In genomic region chr12:121223947-121224285, GRCh38 we compare ENCODE assay signal across 12 cellular contexts. TPM values are rescaled to one million over a fixed set of nuclear protein-coding genes. Genes with fewer than 3 reads are reported as not detected.
DNase-seq lines count a peak whose midpoint lies in the region; ATAC-seq and TF ChIP-seq lines count a peak whose summit lies in the region.
"Had no signal": no experiment of that assay in that cellular context is flagged by ENCODE, and none has a peak within 500 bp of the region (broad histone marks: within the 10 kb centered on the region; RNA-seq: fewer than 3 reads in every experiment).

No MANE protein-coding gene starts in this region.

- no peaks in the 10 kb centered on the region for H3K27me3 Mint-ChIP-seq in CD4-positive, alpha-beta T cell
- H3K27me3 Mint-ChIP-seq in activated CD4-positive, alpha-beta memory T cell treated with anti-CD3 and anti-CD28 coated beads for 36 hours: no peaks in the 10 kb centered on the region
- no peaks in the 10 kb centered on the region for H3K27me3 Mint-ChIP-seq in naive thymus-derived CD8-positive, alpha-beta T cell

- intact Hi-C loops in CD4-positive, alpha-beta T cell (cut with DNase I, micrococcal nuclease): loop anchor here (2.0 to 10.0 kb wide), 4 partner anchors 13 to 109 kb away; partner anchors contain the start of genes P2RX4 (in 2 of the 2) and P2RX7 (in 1 of the 2)
- intact Hi-C loops in activated CD4-positive, alpha-beta memory T cell treated with anti-CD3 and anti-CD28 coated beads for 36 hours (cut with micrococcal nuclease): loop anchor here (1.0 to 2.0 kb wide), 2 partner anchors 10 to 13 kb away; partner anchors contain the start of gene P2RX4

- DNase-seq in BE2C (no peak), DMS114 treated with DMSO at 0.1 percent for 48 hours (lab: John Stamatoyannopoulos, UW; ENCODE audit: unreplicated experiment) (no peak), dermis blood vessel endothelial cell (no peak)
- DNase-seq in CD4-positive, alpha-beta T cell: no peak
- no peak for DNase-seq in activated CD4-positive, alpha-beta memory T cell treated with anti-CD3 and anti-CD28 coated beads for 36 hours
- no peak for DNase-seq in naive thymus-derived CD8-positive, alpha-beta T cell
- DNase-seq: NCI-H1092 treated with DMSO at 0.1 percent for 48 hours had no signal

- peak overlapping the region; percentile 55 for H3K4me3 Mint-ChIP-seq in CD4-positive, alpha-beta T cell
- no peak overlapping the region for H3K4me3 Mint-ChIP-seq in activated CD4-positive, alpha-beta memory T cell treated with anti-CD3 and anti-CD28 coated beads for 36 hours
- H3K4me3 Mint-ChIP-seq in naive thymus-derived CD8-positive, alpha-beta T cell: peak overlapping the region in 9 of 10 donors; percentile 34 to 81 (median 66)
- H3K4me3 Mint-ChIP-seq: H9 had no signal

- peaks cover 45% of the 10 kb centered on the region for H3K36me3 Mint-ChIP-seq in CD4-positive, alpha-beta T cell (ENCODE audit: low read depth)
- peaks cover 43% of the 10 kb centered on the region for H3K36me3 Mint-ChIP-seq in activated CD4-positive, alpha-beta memory T cell treated with anti-CD3 and anti-CD28 coated beads for 36 hours
- H3K36me3 Mint-ChIP-seq in naive thymus-derived CD8-positive, alpha-beta T cell: peaks cover 0 to 11% (median 5%) of the 10 kb centered on the region in 3 donors

- H3K27me3 ChIP-seq in BE2C: no peaks in the 10 kb centered on the region
- H3K27me3 ChIP-seq in CD4-positive, alpha-beta T cell (ENCODE audit: control insufficient read depth, insufficient read depth, low read length): no peaks in the 10 kb centered on the region

- CTCF ChIA-PET in CD4-positive, alpha-beta T cell (lab: Charles Lee): interaction anchor here (0.6 to 2.0 kb wide), 5 partner anchors 9 to 459 kb away, joined by 3 to 6 read pairs (median 3); no protein-coding TSS in a partner anchor
- CTCF ChIA-PET in activated CD4-positive, alpha-beta memory T cell treated with anti-CD3 and anti-CD28 coated beads for 36 hours (lab: Charles Lee): interaction anchor here (0.9 to 2.6 kb wide), 15 partner anchors 8 to 280 kb away, joined by 3 to 13 read pairs (median 4); partner anchors contain the start of gene C12orf43

- H3K9me3 Mint-ChIP-seq in CD4-positive, alpha-beta T cell: no peaks in the 10 kb centered on the region
- H3K9me3 Mint-ChIP-seq in activated CD4-positive, alpha-beta memory T cell treated with anti-CD3 and anti-CD28 coated beads for 36 hours: no peaks in the 10 kb centered on the region
- H3K9me3 Mint-ChIP-seq in naive thymus-derived CD8-positive, alpha-beta T cell: no peaks in the 10 kb centered on the region
- H3K9me3 Mint-ChIP-seq: H9 had no signal

- H3K36me3 ChIP-seq in BE2C: no peaks in the 10 kb centered on the region

- H3K27ac Mint-ChIP-seq in CD4-positive, alpha-beta T cell: peak overlapping the region; percentile 88
- H3K27ac Mint-ChIP-seq in activated CD4-positive, alpha-beta memory T cell treated with anti-CD3 and anti-CD28 coated beads for 36 hours: peak overlapping the region; percentile 85
- peak overlapping the region; percentile 88 to 99 (median 96) for H3K27ac Mint-ChIP-seq in naive thymus-derived CD8-positive, alpha-beta T cell

- POLR2A ChIA-PET in CD4-positive, alpha-beta T cell (lab: Charles Lee): interaction anchor here (0.6 to 2.2 kb wide), 10 partner anchors 10 to 131 kb away, joined by 3 to 43 read pairs (median 6); partner anchors contain the start of genes CAMKK2 and P2RX7
- POLR2A ChIA-PET in activated CD4-positive, alpha-beta memory T cell treated with anti-CD3 and anti-CD28 coated beads for 36 hours (lab: Charles Lee): interaction anchor here (0.5 to 3.2 kb wide), 4 partner anchors 9 to 435 kb away, joined by 3 to 17 read pairs (median 6); partner anchors contain the start of gene P2RX4
- POLR2A ChIA-PET in naive thymus-derived CD8-positive, alpha-beta T cell (lab: Charles Lee): interaction anchor here (0.6 to 4.8 kb wide), 10 partner anchors 9 to 641 kb away, joined by 3 to 47 read pairs (median 4); partner anchors contain the start of genes CAMKK2, P2RX4 and P2RX7

- H3K4me1 Mint-ChIP-seq in CD4-positive, alpha-beta T cell (ENCODE audit: low read depth): peaks cover 47% of the 10 kb centered on the region
- H3K4me1 Mint-ChIP-seq in activated CD4-positive, alpha-beta memory T cell treated with anti-CD3 and anti-CD28 coated beads for 36 hours (ENCODE audit: low read depth): peaks cover 43% of the 10 kb centered on the region
- peaks cover 14 to 53% (median 41%) of the 10 kb centered on the region in 4 donors for H3K4me1 Mint-ChIP-seq in naive thymus-derived CD8-positive, alpha-beta T cell

- 0 out of 2 replicates have a peak, but pooled peaks have one; percentile 2 for TF ChIP-seq CTCF in BE2C (IDR thresholded peaks at IDR 0.05; ENCODE audit: low read depth, low read length)
- TF ChIP-seq CTCF in CD4-positive, alpha-beta T cell (IDR thresholded peaks at IDR 0.05): no peak

- H3K27ac ChIP-seq in CD4-positive, alpha-beta T cell (ENCODE audit: low read depth, low read length): peak overlapping the region; percentile 48
- H3K27ac ChIP-seq: C4-2B, parathyroid adenoma, SK-N-MC had no signal

- no peak overlapping the region for H3K4me3 ChIP-seq in BE2C (ENCODE audit: low read depth, low read length)
- H3K4me3 ChIP-seq: SK-N-MC had no signal

- H3K9me3 ChIP-seq in BE2C: no peaks in the 10 kb centered on the region
- no peaks in the 10 kb centered on the region for H3K9me3 ChIP-seq in CD4-positive, alpha-beta T cell (ENCODE audit: control insufficient read depth, low read length)

- no peaks in the 10 kb centered on the region; the same call in 1 of the 2 replicates for H3K4me1 ChIP-seq in BE2C

- ATAC-seq in CD4-positive, alpha-beta T cell (ENCODE audit: poor library complexity): no peak
- no peak for ATAC-seq in naive thymus-derived CD8-positive, alpha-beta T cell
- ATAC-seq in HG02610 (IDR thresholded peaks at IDR 0.05; ENCODE audit: unreplicated experiment): no peak

RNA-seq across cellular contexts. Expression of gene P2RX4, which starts 14.0 kb away (rescaled TPM):
- polyA plus RNA-seq in BE2C (2012; ENCODE audit: insufficient read depth, insufficient read length, low read depth): 8.8 TPM
- 10 to 100 TPM; 36.2 to 37.4 TPM for total RNA-seq in CD4-positive, alpha-beta T cell
- 10 to 100 TPM; 53.4 to 57.5 TPM for total RNA-seq in activated CD4-positive, alpha-beta memory T cell treated with anti-CD3 and anti-CD28 coated beads for 36 hours
- total RNA-seq in naive thymus-derived CD8-positive, alpha-beta T cell: 10 to 100 TPM; 29.8 to 36.0 TPM
- polyA plus RNA-seq in naive thymus-derived CD8-positive, alpha-beta T cell: 10 to 100 TPM; 27.8 to 33.8 (median 29.3) TPM
- 105 and 193 TPM in 2 replicates for total RNA-seq in dermis blood vessel endothelial cell
